Comparison of ENCODE assay signal across 1 cellular context in the genomic region with DNA sequence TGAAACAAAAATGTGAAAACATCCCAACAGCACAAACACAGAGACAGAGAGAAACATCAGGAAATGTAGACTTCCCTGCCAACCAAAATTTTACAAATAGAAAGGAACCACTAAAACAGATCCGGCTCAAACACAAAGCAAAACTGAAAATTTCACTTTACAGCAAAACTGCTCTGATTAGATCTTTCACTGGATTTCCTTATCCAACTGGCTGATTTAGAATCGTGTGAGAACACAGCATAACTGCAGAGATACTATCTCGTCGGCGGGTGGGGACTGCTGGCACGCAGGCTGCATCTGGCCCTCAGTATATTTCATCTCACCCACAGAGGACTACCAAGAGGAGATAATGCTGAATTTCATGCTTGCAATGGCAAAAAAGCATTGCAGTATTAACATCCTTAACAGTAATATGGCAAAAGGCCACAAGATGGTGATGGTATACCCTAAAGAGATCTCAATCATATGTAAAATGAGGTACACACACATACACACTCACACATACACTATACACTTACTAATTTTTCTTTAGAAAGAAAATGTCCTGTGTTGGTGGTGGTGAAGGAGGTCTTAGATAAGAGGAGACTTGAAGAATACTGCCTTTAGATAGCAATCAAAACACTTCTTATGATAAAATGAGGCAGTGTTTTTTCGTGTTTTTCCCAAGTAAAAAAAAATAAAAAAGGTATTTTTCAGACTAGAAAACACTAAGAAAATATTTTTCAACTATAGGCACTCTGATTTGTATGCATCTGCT.
A peak's percentile ranks its signal among the peaks of the same experiment; 100 is the strongest.
TF ChIP-seq lines count a peak whose summit lies in the region.

No MANE protein-coding gene starts in this region.

TF ChIP-seq in HepG2, 621 proteins besides CTCF, POLR2A, EP300 and RAD21 (continued from another document and continues in another):
- TF ChIP-seq TFAP4 (IDR thresholded peaks at IDR 0.05; ENCODE audit: borderline replicate concordance, low read depth) (peak; percentile 27; the same call in 1 of the 2 replicates), ZFP90 (CRISPR knock-in tag; IDR thresholded peaks at IDR 0.05; ENCODE audit: borderline replicate concordance) (no peak), ZFAT (CRISPR knock-in tag; conservative IDR thresholded peaks at IDR 0.05) (no peak), RELA (CRISPR knock-in tag; IDR thresholded peaks at IDR 0.05) (no peak), ZBTB20 (CRISPR knock-in tag; IDR thresholded peaks at IDR 0.05; ENCODE audit: borderline replicate concordance, low read depth) (no peak), MTF1 (CRISPR knock-in tag; IDR thresholded peaks at IDR 0.05) (no peak), GPN1 (CRISPR knock-in tag; IDR thresholded peaks at IDR 0.05; ENCODE audit: borderline replicate concordance) (no peak), ZNF629 (CRISPR knock-in tag; conservative IDR thresholded peaks at IDR 0.05) (no peak), ZNF407 (CRISPR knock-in tag; IDR thresholded peaks at IDR 0.05; ENCODE audit: not compliant biosample characterization) (no peak), POGK (CRISPR knock-in tag; conservative IDR thresholded peaks at IDR 0.05) (no peak), ZNF180 (CRISPR knock-in tag; IDR thresholded peaks at IDR 0.05; ENCODE audit: borderline replicate concordance, low read depth) (no peak), ZNF414 (CRISPR knock-in tag; IDR thresholded peaks at IDR 0.05) (no peak), HCFC1 (IDR thresholded peaks at IDR 0.05; ENCODE audit: low read depth, low read length) (no peak), MIER3 (CRISPR knock-in tag; IDR thresholded peaks at IDR 0.05; ENCODE audit: borderline replicate concordance) (no peak), TBL1XR1 (IDR thresholded peaks at IDR 0.05; ENCODE audit: borderline replicate concordance, low read length, partially characterized antibody) (no peak), ZBTB38 (CRISPR knock-in tag; IDR thresholded peaks at IDR 0.05) (no peak), NFE2 (CRISPR knock-in tag; IDR thresholded peaks at IDR 0.05) (no peak), ZNF253 (CRISPR knock-in tag; IDR thresholded peaks at IDR 0.05; ENCODE audit: borderline replicate concordance) (no peak), CCAR2 (optimal IDR thresholded peaks at IDR 0.05; ENCODE audit: low read depth, low read length) (no peak), ELF4 (CRISPR knock-in tag; IDR thresholded peaks at IDR 0.05; ENCODE audit: borderline replicate concordance) (no peak), KAT8 (CRISPR knock-in tag; IDR thresholded peaks at IDR 0.05) (peak; percentile 40; the same call in 1 of the 2 replicates), ARNT2 (CRISPR knock-in tag; IDR thresholded peaks at IDR 0.05; ENCODE audit: low read depth) (no peak), PHF8 (CRISPR knock-in tag; IDR thresholded peaks at IDR 0.05) (no peak), MED13 (CRISPR knock-in tag; IDR thresholded peaks at IDR 0.05) (no peak), SMAD9 (CRISPR knock-in tag; IDR thresholded peaks at IDR 0.05) (no peak), SSRP1 (CRISPR knock-in tag; IDR thresholded peaks at IDR 0.05) (peak; percentile 49; the same call in 1 of the 2 replicates), MAZ (IDR thresholded peaks at IDR 0.05; ENCODE audit: borderline replicate concordance, low read depth, low read length) (no peak), MAZ (CRISPR knock-in tag; IDR thresholded peaks at IDR 0.05; ENCODE audit: low read depth) (no peak)
- TF ChIP-seq, protein P1, sequence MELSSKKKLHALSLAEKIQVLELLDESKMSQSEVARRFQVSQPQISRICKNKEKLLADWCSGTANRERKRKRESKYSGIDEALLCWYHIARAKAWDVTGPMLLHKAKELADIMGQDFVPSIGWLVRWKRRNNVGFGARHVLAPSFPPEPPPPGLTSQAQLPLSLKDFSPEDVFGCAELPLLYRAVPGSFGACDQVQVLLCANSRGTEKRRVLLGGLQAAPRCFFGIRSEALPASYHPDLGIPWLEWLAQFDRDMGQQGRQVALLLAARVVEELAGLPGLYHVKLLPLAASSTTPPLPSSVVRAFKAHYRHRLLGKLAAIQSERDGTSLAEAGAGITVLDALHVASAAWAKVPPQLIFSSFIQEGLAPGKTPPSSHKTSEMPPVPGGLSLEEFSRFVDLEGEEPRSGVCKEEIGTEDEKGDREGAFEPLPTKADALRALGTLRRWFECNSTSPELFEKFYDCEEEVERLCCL (CRISPR knock-in tag; IDR thresholded peaks at IDR 0.05; ENCODE audit: borderline replicate concordance) = no peak
- TF ChIP-seq, protein P2, sequence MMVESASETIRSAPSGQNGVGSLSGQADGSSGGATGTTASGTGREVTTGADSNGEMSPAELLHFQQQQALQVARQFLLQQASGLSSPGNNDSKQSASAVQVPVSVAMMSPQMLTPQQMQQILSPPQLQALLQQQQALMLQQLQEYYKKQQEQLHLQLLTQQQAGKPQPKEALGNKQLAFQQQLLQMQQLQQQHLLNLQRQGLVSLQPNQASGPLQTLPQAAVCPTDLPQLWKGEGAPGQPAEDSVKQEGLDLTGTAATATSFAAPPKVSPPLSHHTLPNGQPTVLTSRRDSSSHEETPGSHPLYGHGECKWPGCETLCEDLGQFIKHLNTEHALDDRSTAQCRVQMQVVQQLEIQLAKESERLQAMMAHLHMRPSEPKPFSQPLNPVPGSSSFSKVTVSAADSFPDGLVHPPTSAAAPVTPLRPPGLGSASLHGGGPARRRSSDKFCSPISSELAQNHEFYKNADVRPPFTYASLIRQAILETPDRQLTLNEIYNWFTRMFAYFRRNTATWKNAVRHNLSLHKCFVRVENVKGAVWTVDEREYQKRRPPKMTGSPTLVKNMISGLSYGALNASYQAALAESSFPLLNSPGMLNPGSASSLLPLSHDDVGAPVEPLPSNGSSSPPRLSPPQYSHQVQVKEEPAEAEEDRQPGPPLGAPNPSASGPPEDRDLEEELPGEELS (CRISPR knock-in tag; IDR thresholded peaks at IDR 0.05) = no peak
- TF ChIP-seq, protein P3, sequence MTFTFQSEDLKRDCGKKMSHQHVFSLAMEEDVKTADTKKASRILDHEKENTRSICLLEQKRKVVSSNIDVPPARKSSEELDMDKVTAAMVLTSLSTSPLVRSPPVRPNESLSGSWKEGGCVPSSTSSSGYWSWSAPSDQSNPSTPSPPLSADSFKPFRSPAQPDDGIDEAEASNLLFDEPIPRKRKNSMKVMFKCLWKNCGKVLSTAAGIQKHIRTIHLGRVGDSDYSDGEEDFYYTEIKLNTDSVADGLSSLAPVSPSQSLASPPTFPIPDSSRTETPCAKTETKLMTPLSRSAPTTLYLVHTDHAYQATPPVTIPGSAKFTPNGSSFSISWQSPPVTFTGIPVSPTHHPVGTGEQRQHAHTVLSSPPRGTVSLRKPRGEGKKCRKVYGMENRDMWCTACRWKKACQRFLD (CRISPR knock-in tag; IDR thresholded peaks at IDR 0.05; ENCODE audit: borderline replicate concordance) = no peak
- TF ChIP-seq, protein P4, sequence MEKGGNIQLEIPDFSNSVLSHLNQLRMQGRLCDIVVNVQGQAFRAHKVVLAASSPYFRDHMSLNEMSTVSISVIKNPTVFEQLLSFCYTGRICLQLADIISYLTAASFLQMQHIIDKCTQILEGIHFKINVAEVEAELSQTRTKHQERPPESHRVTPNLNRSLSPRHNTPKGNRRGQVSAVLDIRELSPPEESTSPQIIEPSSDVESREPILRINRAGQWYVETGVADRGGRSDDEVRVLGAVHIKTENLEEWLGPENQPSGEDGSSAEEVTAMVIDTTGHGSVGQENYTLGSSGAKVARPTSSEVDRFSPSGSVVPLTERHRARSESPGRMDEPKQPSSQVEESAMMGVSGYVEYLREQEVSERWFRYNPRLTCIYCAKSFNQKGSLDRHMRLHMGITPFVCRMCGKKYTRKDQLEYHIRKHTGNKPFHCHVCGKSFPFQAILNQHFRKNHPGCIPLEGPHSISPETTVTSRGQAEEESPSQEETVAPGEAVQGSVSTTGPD (CRISPR knock-in tag; IDR thresholded peaks at IDR 0.05) = no peak
- TF ChIP-seq, protein P5, sequence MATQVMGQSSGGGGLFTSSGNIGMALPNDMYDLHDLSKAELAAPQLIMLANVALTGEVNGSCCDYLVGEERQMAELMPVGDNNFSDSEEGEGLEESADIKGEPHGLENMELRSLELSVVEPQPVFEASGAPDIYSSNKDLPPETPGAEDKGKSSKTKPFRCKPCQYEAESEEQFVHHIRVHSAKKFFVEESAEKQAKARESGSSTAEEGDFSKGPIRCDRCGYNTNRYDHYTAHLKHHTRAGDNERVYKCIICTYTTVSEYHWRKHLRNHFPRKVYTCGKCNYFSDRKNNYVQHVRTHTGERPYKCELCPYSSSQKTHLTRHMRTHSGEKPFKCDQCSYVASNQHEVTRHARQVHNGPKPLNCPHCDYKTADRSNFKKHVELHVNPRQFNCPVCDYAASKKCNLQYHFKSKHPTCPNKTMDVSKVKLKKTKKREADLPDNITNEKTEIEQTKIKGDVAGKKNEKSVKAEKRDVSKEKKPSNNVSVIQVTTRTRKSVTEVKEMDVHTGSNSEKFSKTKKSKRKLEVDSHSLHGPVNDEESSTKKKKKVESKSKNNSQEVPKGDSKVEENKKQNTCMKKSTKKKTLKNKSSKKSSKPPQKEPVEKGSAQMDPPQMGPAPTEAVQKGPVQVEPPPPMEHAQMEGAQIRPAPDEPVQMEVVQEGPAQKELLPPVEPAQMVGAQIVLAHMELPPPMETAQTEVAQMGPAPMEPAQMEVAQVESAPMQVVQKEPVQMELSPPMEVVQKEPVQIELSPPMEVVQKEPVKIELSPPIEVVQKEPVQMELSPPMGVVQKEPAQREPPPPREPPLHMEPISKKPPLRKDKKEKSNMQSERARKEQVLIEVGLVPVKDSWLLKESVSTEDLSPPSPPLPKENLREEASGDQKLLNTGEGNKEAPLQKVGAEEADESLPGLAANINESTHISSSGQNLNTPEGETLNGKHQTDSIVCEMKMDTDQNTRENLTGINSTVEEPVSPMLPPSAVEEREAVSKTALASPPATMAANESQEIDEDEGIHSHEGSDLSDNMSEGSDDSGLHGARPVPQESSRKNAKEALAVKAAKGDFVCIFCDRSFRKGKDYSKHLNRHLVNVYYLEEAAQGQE (IDR thresholded peaks at IDR 0.05; ENCODE audit: borderline replicate concordance in 1 of 2, low read depth in 1 of 2, low read length in 2 of 2) = no peak
